11 cellular contexts compared by ENCODE assay signal in the genomic region with DNA sequence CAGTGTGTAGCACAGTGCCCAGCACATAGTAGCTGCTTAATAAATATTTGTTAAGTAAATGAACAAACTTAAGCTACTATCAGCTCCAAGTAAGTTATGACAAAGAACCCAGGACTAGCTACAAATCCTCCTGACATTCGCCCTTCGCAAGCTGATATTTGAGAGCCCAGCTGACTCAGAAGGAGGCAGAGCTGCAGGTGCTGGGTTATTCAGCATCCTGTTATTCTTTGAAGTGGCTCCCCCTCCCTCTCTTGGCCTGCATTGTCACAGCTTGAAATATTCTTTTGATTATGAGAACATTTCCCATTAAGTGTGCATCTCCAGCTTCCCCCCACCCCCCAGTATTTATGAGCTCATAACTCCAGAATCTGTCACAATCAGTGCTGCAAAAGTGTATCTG.
A peak's percentile ranks its signal among the peaks of the same experiment; 100 is the strongest.
DNase-seq lines count a peak whose midpoint lies in the region; ATAC-seq and TF ChIP-seq lines count a peak whose summit lies in the region.
"Had no signal": no experiment of that assay in that cellular context is flagged by ENCODE, and none has a peak within 500 bp of the region (broad histone marks: within the 10 kb centered on the region; RNA-seq: fewer than 3 reads in every experiment).

No MANE protein-coding gene starts in this region.

- no peaks in the 10 kb centered on the region for H3K9me2 ChIP-seq in GM23248 (ENCODE audit: insufficient read depth)

- no peak overlapping the region for H3K18ac ChIP-seq in trophoblast cell (ENCODE audit: low read length)

- no peak overlapping the region for H3K4ac ChIP-seq in trophoblast cell (ENCODE audit: low read depth, low read length)

- H3K27ac Mint-ChIP-seq in activated T-helper 17 cell treated with anti-CD3 and anti-CD28 coated beads, Interleukin-2, amount 50 U/mL, for 72 hours, result no peak overlapping the region
- H3K27ac Mint-ChIP-seq: dendritic cell treated with granulocyte-macrophage colony-stimulating factor and Interleukin-4, amounts not matched to agents 40 ng/mL and 50 ng/mL, for 4 days had no signal

- H2AFZ ChIP-seq in GM23248 (no peak overlapping the region), trophoblast cell (ENCODE audit: insufficient read depth, low read length, poor library complexity) (no peak overlapping the region)

- peaks cover 7% of the 10 kb centered on the region for H3K4me1 ChIP-seq in GM23248 (ENCODE audit: insufficient read depth)
- peaks cover 5 to 10% of the 10 kb centered on the region in 2 experiments for H3K4me1 ChIP-seq in trophoblast cell (ENCODE audit: control insufficient read depth in 1 of 2, insufficient read depth in 2 of 2, low read length in 2 of 2)
- peaks cover 0 to 18% (median 7%) of the 10 kb centered on the region in 9 donors for H3K4me1 ChIP-seq in heart right ventricle
- no peaks in the 10 kb centered on the region for H3K4me1 ChIP-seq in Peyer's patch

- no peaks in the 10 kb centered on the region for H3K27me3 ChIP-seq in GM23248 (replicated peaks; ENCODE audit: insufficient read depth)
- no peaks in the 10 kb centered on the region for H3K27me3 ChIP-seq in trophoblast cell (ENCODE audit: insufficient read depth, low read length)
- no peaks in the 10 kb centered on the region for H3K27me3 ChIP-seq in heart right ventricle
- H3K27me3 ChIP-seq in Peyer's patch, result no peaks in the 10 kb centered on the region

- no peak overlapping the region for H4K8ac ChIP-seq in trophoblast cell (ENCODE audit: low read depth, low read length)

- H3F3A ChIP-seq in GM23248 (ENCODE audit: insufficient read depth), result peaks cover 5% of the 10 kb centered on the region

- no peaks in the 10 kb centered on the region for H3K4me1 Mint-ChIP-seq in activated T-helper 17 cell treated with anti-CD3 and anti-CD28 coated beads, Interleukin-2, amount 50 U/mL, for 72 hours

- ATAC-seq in activated T-helper 17 cell treated with anti-CD3 and anti-CD28 coated beads, Interleukin-2, amount 50 U/mL, for 72 hours (replicated peaks), result peak; percentile 78
- ATAC-seq in GM18858 (IDR thresholded peaks at IDR 0.05; ENCODE audit: unreplicated experiment) (no peak), heart right ventricle (no peak)

- H3K79me2 ChIP-seq in GM23248 (ENCODE audit: insufficient read depth), result no peaks in the 10 kb centered on the region
- H3K79me2 ChIP-seq in trophoblast cell (ENCODE audit: control insufficient read depth, insufficient read depth, low read length, poor library complexity), result no peaks in the 10 kb centered on the region

- H3K4me3 ChIP-seq in GM23248, result no peak overlapping the region
- H3K4me3 ChIP-seq in trophoblast cell (ENCODE audit: low read depth, low read length), result no peak overlapping the region
- H3K4me3 ChIP-seq in heart right ventricle, result no peak overlapping the region
- H3K4me3 ChIP-seq in Peyer's patch, result no peak overlapping the region

- H3K9ac ChIP-seq in GM23248 (no peak overlapping the region), trophoblast cell (ENCODE audit: low read length) (no peak overlapping the region)

- H3K36me3 ChIP-seq in GM23248 (ENCODE audit: low read depth), result no peaks in the 10 kb centered on the region
- H3K36me3 ChIP-seq in trophoblast cell (ENCODE audit: control insufficient read depth in 1 of 2, insufficient read depth in 2 of 2, low read length in 2 of 2), result no peaks in the 10 kb centered on the region
- no peaks in the 10 kb centered on the region for H3K36me3 ChIP-seq in heart right ventricle
- no peaks in the 10 kb centered on the region for H3K36me3 ChIP-seq in Peyer's patch

- TF ChIP-seq POLR2A in Peyer's patch (IDR thresholded peaks at IDR 0.05), result no peak

- no peak overlapping the region for H3K4me2 ChIP-seq in GM23248 (ENCODE audit: unreplicated experiment)
- no peak overlapping the region for H3K4me2 ChIP-seq in trophoblast cell (ENCODE audit: low read length)

- no peaks in the 10 kb centered on the region for H3K9me3 Mint-ChIP-seq in activated T-helper 17 cell treated with anti-CD3 and anti-CD28 coated beads, Interleukin-2, amount 50 U/mL, for 72 hours
- H3K9me3 Mint-ChIP-seq: dendritic cell treated with granulocyte-macrophage colony-stimulating factor and Interleukin-4, amounts not matched to agents 40 ng/mL and 50 ng/mL, for 4 days; neural crest cell had no signal

- H3K27ac ChIP-seq in GM23248, result no peak overlapping the region
- no peak overlapping the region for H3K27ac ChIP-seq in trophoblast cell (ENCODE audit: low read depth, low read length)
- H3K27ac ChIP-seq in heart right ventricle, result no peak overlapping the region
- H3K27ac ChIP-seq in Peyer's patch, result no peak overlapping the region

- no peaks in the 10 kb centered on the region for H3K9me3 ChIP-seq in GM23248 (ENCODE audit: low read depth)
- H3K9me3 ChIP-seq in trophoblast cell (ENCODE audit: insufficient read depth, low read depth, low read length), result no peaks in the 10 kb centered on the region
- no peaks in the 10 kb centered on the region for H3K9me3 ChIP-seq in heart right ventricle
- H3K9me3 ChIP-seq in Peyer's patch, result no peaks in the 10 kb centered on the region

- in situ Hi-C loops in GM23248 (cut with MboI), result no loop called here

- DNase-seq in GM23248 (peak; percentile 32), NCI-H2227 (lab: John Stamatoyannopoulos, UW; ENCODE audit: unreplicated experiment) (peak; percentile 44), trophoblast cell (peak; percentile 46 to 52), HuH-7 (ENCODE audit: low spot score) (no peak), heart right ventricle (no peak), Peyer's patch (no peak)
- DNase-seq: NCI-H1105 had no signal

- no peak overlapping the region for H3K23ac ChIP-seq in trophoblast cell (ENCODE audit: low read length)

- H3K4me3 Mint-ChIP-seq in activated T-helper 17 cell treated with anti-CD3 and anti-CD28 coated beads, Interleukin-2, amount 50 U/mL, for 72 hours, result no peak overlapping the region
- H3K4me3 Mint-ChIP-seq: dendritic cell treated with granulocyte-macrophage colony-stimulating factor and Interleukin-4, amounts not matched to agents 40 ng/mL and 50 ng/mL, for 4 days; neural crest cell had no signal

- no peak overlapping the region for H2AK5ac ChIP-seq in trophoblast cell (ENCODE audit: low read length)

- no peaks in the 10 kb centered on the region for H4K20me1 ChIP-seq in GM23248 (ENCODE audit: insufficient read depth)

- no peak overlapping the region for H2BK5ac ChIP-seq in trophoblast cell (ENCODE audit: low read depth, low read length, poor library complexity)

- TF ChIP-seq CTCF in heart right ventricle (IDR thresholded peaks at IDR 0.05) (no peak), Peyer's patch (IDR thresholded peaks at IDR 0.05) (no peak)

- no peak overlapping the region for H2BK120ac ChIP-seq in trophoblast cell (ENCODE audit: insufficient read depth, low read length, poor library complexity)

- H4K91ac ChIP-seq in trophoblast cell (ENCODE audit: low read depth, low read length), result no peak overlapping the region

- intact Hi-C loops in heart right ventricle (cut with DNase I), result no loop called here

- no peaks in the 10 kb centered on the region for H3K36me3 Mint-ChIP-seq in activated T-helper 17 cell treated with anti-CD3 and anti-CD28 coated beads, Interleukin-2, amount 50 U/mL, for 72 hours (ENCODE audit: low read depth)

- peaks cover 4% of the 10 kb centered on the region for H3K27me3 Mint-ChIP-seq in activated T-helper 17 cell treated with anti-CD3 and anti-CD28 coated beads, Interleukin-2, amount 50 U/mL, for 72 hours

- no peak overlapping the region for H2BK12ac ChIP-seq in trophoblast cell (ENCODE audit: low read length)

- no peak overlapping the region for H4K12ac ChIP-seq in trophoblast cell (ENCODE audit: low read depth, low read length)

- peaks cover 4% of the 10 kb centered on the region for H3K79me1 ChIP-seq in trophoblast cell (ENCODE audit: low read length)

- no peak overlapping the region for H3K14ac ChIP-seq in trophoblast cell (ENCODE audit: low read length)

- WGBS in GM23248 (ENCODE audit: low coverage in 1 of 2, low lambda C conversion rate in 2 of 2, missing lambda C conversion rate in 2 of 2), 2 experiments, result 66 to 73% methylated on average over 2 of the region's 2 CpGs
- WGBS in trophoblast cell (ENCODE audit: extremely low coverage, insufficient coverage, insufficient read length), result no CpG with 5 or more reads among the region's 2 CpGs
- WGBS in heart right ventricle, 2 donors, result 67 to 75% methylated on average over 2 of the region's 2 CpGs

Comparison
In these comparisons a context has a peak if more than half of its experiments do, and no peak if none do; other contexts are left out.
1. DNase-seq: peak in GM23248 (single experiment), NCI-H2227 (single experiment) and trophoblast cell (2 of 2); none in HuH-7 (single experiment), heart right ventricle (0 of 2) and Peyer's patch (0 of 3).